8 cellular contexts compared by ENCODE assay signal in genomic region chr1:15848143-15848928, GRCh38. TPM values are rescaled to one million over a fixed set of nuclear protein-coding genes. Genes with fewer than 3 reads are reported as not detected.
DNase-seq lines count a peak whose midpoint lies in the region; ATAC-seq and TF ChIP-seq lines count a peak whose summit lies in the region.

No MANE protein-coding gene starts in this region.

- peaks cover 43 to 47% of the 10 kb centered on the region in 2 experiments for H3K4me1 ChIP-seq in neutrophil (ENCODE audit: control insufficient read depth in 1 of 2, insufficient read depth in 1 of 2, low read depth in 1 of 2, low read length in 1 of 2)
- H3K4me1 ChIP-seq in transverse colon = peaks cover 8 to 67% (median 38%) of the 10 kb centered on the region in 4 donors

- peaks cover 46% of the 10 kb centered on the region for H3K4me1 Mint-ChIP-seq in activated T-helper 1 cell treated with anti-CD3 and anti-CD28 coated beads, Interleukin-12 subunit alpha, Interleukin-12 subunit beta, Interleukin-2, Interleukin-4 antibody, amounts not matched to agents 30 ng/mL and 10 ng/mL and 1 ng/mL, durations not matched to agents 14 hours and 24 hours and 36 hours (ENCODE audit: low read depth)

- intact Hi-C loops in activated T-helper 1 cell treated with anti-CD3 and anti-CD28 coated beads, Interleukin-12 subunit alpha, Interleukin-12 subunit beta, Interleukin-2, Interleukin-4 antibody, amounts not matched to agents 30 ng/mL and 10 ng/mL and 1 ng/mL, durations not matched to agents 14 hours and 24 hours and 36 hours (cut with micrococcal nuclease) = loop anchor here (5.0 to 10.0 kb wide), 2 partner anchors 231 to 434 kb away; partner anchors contain the start of gene DDI2
- intact Hi-C loops in transverse colon (cut with DNase I; ENCODE audit: low total_unique reads) = no loop called here

- WGBS in transverse colon (ENCODE audit: low coverage in 1 of 2), 2 donors = 0% methylated on average over 3 to 55 of the region's 104 CpGs

- H3K27me3 ChIP-seq in neutrophil (no peaks in the 10 kb centered on the region), transverse colon (no peaks in the 10 kb centered on the region)

- no peak for TF ChIP-seq EP300 in transverse colon (IDR thresholded peaks at IDR 0.05; ENCODE audit: low read depth)

- DNase-seq in GM03348 (ENCODE audit: low spot score) (peak; percentile 32), NCI-H69 (lab: John Stamatoyannopoulos, UW) (peak; percentile 60), fibroblast of villous mesenchyme (ENCODE audit: low read depth) (peak; percentile 37), transverse colon (peak; percentile 51), NCI-H187 treated with DMSO at 0.1 percent for 48 hours (lab: John Stamatoyannopoulos, UW) (no peak)
- peak; percentile 43 for DNase-seq in activated T-helper 1 cell treated with anti-CD3 and anti-CD28 coated beads, Interleukin-12 subunit alpha, Interleukin-12 subunit beta, Interleukin-2, Interleukin-4 antibody, amounts not matched to agents 30 ng/mL and 10 ng/mL and 1 ng/mL, durations not matched to agents 14 hours and 24 hours and 36 hours (ENCODE audit: low spot score)

- ATAC-seq in HG02588 (IDR thresholded peaks at IDR 0.05; ENCODE audit: unreplicated experiment) = peak; percentile 17

- no peak for TF ChIP-seq POLR2A in transverse colon (IDR thresholded peaks at IDR 0.05)

- no peaks in the 10 kb centered on the region for H3K9me3 ChIP-seq in neutrophil
- H3K9me3 ChIP-seq in transverse colon = no peaks in the 10 kb centered on the region

- H3K4me3 ChIP-seq in fibroblast of villous mesenchyme (ENCODE audit: low read depth, low read length) = peak overlapping the region; percentile 97
- H3K4me3 ChIP-seq in neutrophil (ENCODE audit: low read depth in 1 of 2, low read length in 1 of 2) = peak overlapping the region; percentile 86 to 95
- H3K4me3 ChIP-seq in transverse colon = peak overlapping the region; percentile 50 to 98 (median 75)

- H3K27ac ChIP-seq in neutrophil = peak overlapping the region; percentile 97
- peak overlapping the region; percentile 94 to 99 (median 98) for H3K27ac ChIP-seq in transverse colon

- TF ChIP-seq CTCF in fibroblast of villous mesenchyme (IDR thresholded peaks at IDR 0.05; ENCODE audit: insufficient read depth, low read depth, low read length) (no peak), neutrophil (IDR thresholded peaks at IDR 0.05) (no peak), transverse colon (IDR thresholded peaks at IDR 0.05) (no peak)

- peaks cover 11% of the 10 kb centered on the region for H3K36me3 Mint-ChIP-seq in activated T-helper 1 cell treated with anti-CD3 and anti-CD28 coated beads, Interleukin-12 subunit alpha, Interleukin-12 subunit beta, Interleukin-2, Interleukin-4 antibody, amounts not matched to agents 30 ng/mL and 10 ng/mL and 1 ng/mL, durations not matched to agents 14 hours and 24 hours and 36 hours (ENCODE audit: low read depth)

- H3K27ac Mint-ChIP-seq in activated T-helper 1 cell treated with anti-CD3 and anti-CD28 coated beads, Interleukin-12 subunit alpha, Interleukin-12 subunit beta, Interleukin-2, Interleukin-4 antibody, amounts not matched to agents 30 ng/mL and 10 ng/mL and 1 ng/mL, durations not matched to agents 14 hours and 24 hours and 36 hours = peak overlapping the region; percentile 89

- H3K36me3 ChIP-seq in neutrophil (no peaks in the 10 kb centered on the region), transverse colon (no peaks in the 10 kb centered on the region)

- H3K9me3 Mint-ChIP-seq in activated T-helper 1 cell treated with anti-CD3 and anti-CD28 coated beads, Interleukin-12 subunit alpha, Interleukin-12 subunit beta, Interleukin-2, Interleukin-4 antibody, amounts not matched to agents 30 ng/mL and 10 ng/mL and 1 ng/mL, durations not matched to agents 14 hours and 24 hours and 36 hours = no peaks in the 10 kb centered on the region

- H3K27me3 Mint-ChIP-seq in activated T-helper 1 cell treated with anti-CD3 and anti-CD28 coated beads, Interleukin-12 subunit alpha, Interleukin-12 subunit beta, Interleukin-2, Interleukin-4 antibody, amounts not matched to agents 30 ng/mL and 10 ng/mL and 1 ng/mL, durations not matched to agents 14 hours and 24 hours and 36 hours (ENCODE audit: insufficient read depth) = no peaks in the 10 kb centered on the region

- in situ Hi-C loops in transverse colon (cut with MboI; ENCODE audit: low pct_ligation_motif_present in 1 of 4, low pct_unique_long_range_greater_than_20kb in 1 of 4, low sequenced_read_pairs in 3 of 4) = no loop called here

- peak overlapping the region; percentile 94 for H3K4me3 Mint-ChIP-seq in activated T-helper 1 cell treated with anti-CD3 and anti-CD28 coated beads, Interleukin-12 subunit alpha, Interleukin-12 subunit beta, Interleukin-2, Interleukin-4 antibody, amounts not matched to agents 30 ng/mL and 10 ng/mL and 1 ng/mL, durations not matched to agents 14 hours and 24 hours and 36 hours

RNA-seq across cellular contexts. Expression of gene SPEN, which starts 0.8 kb away (rescaled TPM):
- total RNA-seq in activated T-helper 1 cell treated with anti-CD3 and anti-CD28 coated beads, Interleukin-12 subunit alpha, Interleukin-12 subunit beta, Interleukin-2, Interleukin-4 antibody, amounts not matched to agents 30 ng/mL and 10 ng/mL and 1 ng/mL, durations not matched to agents 14 hours and 24 hours and 36 hours = 81.9 and 87.6 TPM in 2 replicates
- total RNA-seq in fibroblast of villous mesenchyme (25.4 and 30.2 TPM in 2 replicates), transverse colon (10 to 100 TPM; 28.4 to 81.9 (median 42.6) TPM)

RNA-seq across cellular contexts. Expression of gene UQCRHL, which starts 40.9 kb away (rescaled TPM):
- 1.3 and 1.5 TPM in 2 replicates for total RNA-seq in activated T-helper 1 cell treated with anti-CD3 and anti-CD28 coated beads, Interleukin-12 subunit alpha, Interleukin-12 subunit beta, Interleukin-2, Interleukin-4 antibody, amounts not matched to agents 30 ng/mL and 10 ng/mL and 1 ng/mL, durations not matched to agents 14 hours and 24 hours and 36 hours
- total RNA-seq in fibroblast of villous mesenchyme (1.3 and 1.9 TPM in 2 replicates), transverse colon (1 to 10 TPM in 3 of 4 donors, under 1 TPM in 1; 0.75 to 3.0 (median 1.7) TPM)
